9 cellular contexts compared by ENCODE assay signal in genomic region chr1:224851850-224852261, GRCh38.
DNase-seq lines count a peak whose midpoint lies in the region; ATAC-seq and TF ChIP-seq lines count a peak whose summit lies in the region.
"Had no signal": no experiment of that assay in that cellular context is flagged by ENCODE, and none has a peak within 500 bp of the region (broad histone marks: within the 10 kb centered on the region; RNA-seq: fewer than 3 reads in every experiment).

No MANE protein-coding gene starts in this region.

- no peak overlapping the region for H3K27ac Mint-ChIP-seq in Caco-2 (ENCODE audit: unreplicated experiment)

- TF ChIP-seq CTCF in LNCAP (IDR thresholded peaks at IDR 0.05) (peak; percentile 37), left lung (IDR thresholded peaks at IDR 0.05) (no peak), Caco-2 (IDR thresholded peaks at IDR 0.05; ENCODE audit: insufficient read depth in 1 of 2, low read depth in 1 of 2, low read length in 1 of 2, severe bottlenecking in 1 of 2, unreplicated experiment in 1 of 2) (no peak)

- H3K4me3 ChIP-seq in left lung (no peak overlapping the region), Caco-2 (ENCODE audit: low read depth, low read length) (no peak overlapping the region)
- H3K4me3 ChIP-seq: breast epithelium had no signal

- no peak overlapping the region for H3K4me3 Mint-ChIP-seq in Caco-2 (ENCODE audit: unreplicated experiment)

- H3K36me3 ChIP-seq in left lung (no peaks in the 10 kb centered on the region), Caco-2 (ENCODE audit: control insufficient read depth, insufficient read depth, low read length) (no peaks in the 10 kb centered on the region)
- H3K36me3 ChIP-seq: breast epithelium had no signal

- DNase-seq in left lung (peak in 1 of 2 donors; percentile 45), DMS153 (lab: John Stamatoyannopoulos, UW) (no peak), Caco-2 (no peak), amygdala (lab: John Stamatoyannopoulos, UW) (no peak)
- DNase-seq: GF-D8 had no signal

- H3K4me1 ChIP-seq in left lung (no peaks in the 10 kb centered on the region), Caco-2 (no peaks in the 10 kb centered on the region)
- H3K4me1 ChIP-seq: breast epithelium had no signal

- H3K27me3 ChIP-seq in left lung, result no peaks in the 10 kb centered on the region
- no peaks in the 10 kb centered on the region for H3K27me3 ChIP-seq in Caco-2 (replicated peaks; ENCODE audit: control insufficient read depth, insufficient read depth, low read length)
- H3K27me3 ChIP-seq: breast epithelium had no signal

- H3K27ac ChIP-seq in left lung, result no peak overlapping the region
- H3K27ac ChIP-seq: breast epithelium had no signal

- H3K9me3 ChIP-seq in left lung (no peaks in the 10 kb centered on the region), Caco-2 (no peaks in the 10 kb centered on the region)
- H3K9me3 ChIP-seq: breast epithelium had no signal

- ATAC-seq in GM18907 (IDR thresholded peaks at IDR 0.05; ENCODE audit: unreplicated experiment), result peak; percentile 23
- peak; percentile 26 for ATAC-seq in GM21529 (IDR thresholded peaks at IDR 0.05; ENCODE audit: unreplicated experiment)
- peak; percentile 17 for ATAC-seq in left lung

- no peaks in the 10 kb centered on the region for H3K27me3 Mint-ChIP-seq in Caco-2 (ENCODE audit: insufficient read depth, unreplicated experiment)

- H3K4me1 Mint-ChIP-seq in Caco-2 (ENCODE audit: low read depth, unreplicated experiment), result no peaks in the 10 kb centered on the region

- CTCF ChIA-PET in Caco-2 (lab: Charles Lee), result interaction anchor here (0.7 to 3.3 kb wide), 2 partner anchors 22 to 71 kb away, joined by 3 to 14 read pairs; no protein-coding TSS in a partner anchor

- BruUV-seq in Caco-2 (replicated peaks; lab: Mats Ljungman, UMichigan), result no TSS peak

- no peaks in the 10 kb centered on the region for H3K9me3 Mint-ChIP-seq in Caco-2 (ENCODE audit: unreplicated experiment)

- intact Hi-C loops in left lung (cut with DNase I), result loop anchor here in 1 of 2 donors (5.0 kb wide), 1 partner anchor 340 kb away; no protein-coding TSS in a partner anchor
- intact Hi-C loops in Caco-2 (cut with micrococcal nuclease; ENCODE audit: unreplicated experiment), result no loop called here

- H3K36me3 Mint-ChIP-seq in Caco-2 (ENCODE audit: insufficient read depth, unreplicated experiment), result no peaks in the 10 kb centered on the region

- POLR2A ChIA-PET in Caco-2 (lab: Charles Lee), result no interaction called here
